In the genomic region with DNA sequence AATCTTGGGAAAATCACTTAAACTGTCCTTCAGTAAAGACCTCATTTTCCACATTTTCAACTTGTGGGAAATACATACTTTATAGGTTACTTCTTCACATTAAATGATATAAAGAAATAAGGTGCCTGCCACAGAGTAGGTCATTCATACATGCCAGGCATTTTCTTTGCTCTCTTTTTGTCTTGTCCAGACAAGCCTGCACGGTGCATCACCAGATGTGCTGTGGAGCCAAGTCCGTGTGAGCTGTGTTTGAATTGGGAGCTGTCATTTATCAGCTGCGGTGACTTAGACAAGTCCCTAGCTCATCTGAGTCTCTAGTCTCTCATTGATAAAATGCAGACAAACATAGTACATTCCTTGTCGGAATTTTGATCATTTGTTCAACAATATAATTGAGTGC, we compare ENCODE assay signal across 26 cellular contexts.
DNase-seq lines count a peak whose midpoint lies in the region; ATAC-seq, FAIRE-seq and TF ChIP-seq lines count a peak whose summit lies in the region.
"Had no signal": no experiment of that assay in that cellular context is flagged by ENCODE, and none has a peak within 500 bp of the region (broad histone marks: within the 10 kb centered on the region; RNA-seq: fewer than 3 reads in every experiment).

No MANE protein-coding gene starts in this region.

- no peak for TF ChIP-seq EP300 in esophagus muscularis mucosa (IDR thresholded peaks at IDR 0.05)

- DNase-seq in MCF 10A (ENCODE audit: unreplicated experiment) (peak; percentile 38), breast epithelium (ENCODE audit: low spot score in 2 of 2) (no peak), bronchial epithelial cell (ENCODE audit: low read depth) (peak; percentile 79), esophagus muscularis mucosa (ENCODE audit: extremely low spot score) (peak; percentile 70), G401 (ENCODE audit: low spot score) (no peak), Right ventricle myocardium inferior (ENCODE audit: missing footprints) (no peak), NCI-H2029 (lab: John Stamatoyannopoulos, UW) (no peak)
- no peak for DNase-seq in activated effector memory CD4-positive, alpha-beta T cell treated with anti-CD3 and anti-CD28 coated beads, Interleukin-2, amount 50 U/mL, for 16 hours
- DNase-seq: Caco-2; CD4-positive, CD25-positive, alpha-beta regulatory T cell; CD8-positive, alpha-beta T cell; DMS 273 treated with DMSO at 0.1 percent for 48 hours; DMS79; EL; GF-D8; H9 had no signal

- no peak overlapping the region for H3K4me3 Mint-ChIP-seq in MCF 10A (ENCODE audit: unreplicated experiment)
- H3K4me3 Mint-ChIP-seq: B cell; CD4-positive, CD25-positive, alpha-beta regulatory T cell; CD8-positive, alpha-beta T cell; GM23338; H9 had no signal

- CTCF ChIA-PET in MCF 10A (lab: Yijun Ruan, JAX), result interaction anchor here (0.7 to 2.2 kb wide), 4 partner anchors 10 to 270 kb away, joined by 3 to 6 read pairs (median 4); no protein-coding TSS in a partner anchor

- in situ Hi-C loops in G401 (cut with HindIII; ENCODE audit: low sequenced_read_pairs), result no loop called here

- POLR2A ChIA-PET in MCF 10A (lab: Yijun Ruan, JAX), result no interaction called here

- H3K27me3 Mint-ChIP-seq in MCF 10A (ENCODE audit: insufficient read depth, unreplicated experiment), result no peaks in the 10 kb centered on the region
- H3K27me3 Mint-ChIP-seq: B cell; CD4-positive, CD25-positive, alpha-beta regulatory T cell had no signal

- intact Hi-C loops in MCF 10A (cut with micrococcal nuclease), result no loop called here
- intact Hi-C loops in breast epithelium (cut with DNase I; ENCODE audit: low total_unique reads), result no loop called here
- intact Hi-C loops in esophagus muscularis mucosa (cut with DNase I), result no loop called here
- intact Hi-C loops in Right ventricle myocardium inferior (cut with DNase I), result no loop called here

- FAIRE-seq in bronchial epithelial cell (lab: Jason Lieb, UNC), result no peak
- FAIRE-seq: A204.1, D721Med, GM12891, GM18507 had no signal

- H3K36me3 Mint-ChIP-seq in MCF 10A (ENCODE audit: insufficient read depth, unreplicated experiment), result no peaks in the 10 kb centered on the region
- H3K36me3 Mint-ChIP-seq: CD4-positive, CD25-positive, alpha-beta regulatory T cell; CD8-positive, alpha-beta T cell had no signal

- H3K9me3 ChIP-seq in breast epithelium (no peaks in the 10 kb centered on the region), esophagus muscularis mucosa (no peaks in the 10 kb centered on the region)
- H3K9me3 ChIP-seq: BLaER1, Caco-2 had no signal

- TF ChIP-seq CTCF in MCF 10A (IDR thresholded peaks at IDR 0.05; ENCODE audit: unreplicated experiment) (no peak), breast epithelium (IDR thresholded peaks at IDR 0.05) (no peak), bronchial epithelial cell (IDR thresholded peaks at IDR 0.05; ENCODE audit: insufficient read depth, low read length, severe bottlenecking) (no peak), esophagus muscularis mucosa (IDR thresholded peaks at IDR 0.05) (no peak)

- H3K4me1 ChIP-seq in breast epithelium (no peaks in the 10 kb centered on the region), esophagus muscularis mucosa (no peaks in the 10 kb centered on the region)
- H3K4me1 ChIP-seq: BLaER1, Caco-2 had no signal

- no peaks in the 10 kb centered on the region for H3K36me3 ChIP-seq in breast epithelium
- H3K36me3 ChIP-seq in bronchial epithelial cell (ENCODE audit: control insufficient read depth, insufficient read depth, low read length), result no peaks in the 10 kb centered on the region
- no peaks in the 10 kb centered on the region for H3K36me3 ChIP-seq in esophagus muscularis mucosa
- H3K36me3 ChIP-seq: BLaER1 had no signal

- WGBS in esophagus muscularis mucosa, result 78% methylated on average over 4 of the region's 4 CpGs

- H3K4me3 ChIP-seq in breast epithelium (no peak overlapping the region), bronchial epithelial cell (ENCODE audit: low read depth, low read length) (no peak overlapping the region), esophagus muscularis mucosa (no peak overlapping the region)
- H3K4me3 ChIP-seq: BLaER1, GM23338 had no signal

- TF ChIP-seq POLR2A in breast epithelium (IDR thresholded peaks at IDR 0.05) (no peak), esophagus muscularis mucosa (IDR thresholded peaks at IDR 0.05; ENCODE audit: low read depth) (no peak)

- H3K4me1 Mint-ChIP-seq in MCF 10A (ENCODE audit: insufficient read depth, unreplicated experiment), result peaks cover 21% of the 10 kb centered on the region
- H3K4me1 Mint-ChIP-seq: B cell; CD4-positive, CD25-positive, alpha-beta regulatory T cell; H9 had no signal

- H3K27me3 ChIP-seq in breast epithelium, result no peaks in the 10 kb centered on the region
- no peaks in the 10 kb centered on the region for H3K27me3 ChIP-seq in bronchial epithelial cell (ENCODE audit: control insufficient read depth, insufficient read depth, low read length)
- no peaks in the 10 kb centered on the region for H3K27me3 ChIP-seq in esophagus muscularis mucosa
- H3K27me3 ChIP-seq: BLaER1 had no signal

- H3K9me3 Mint-ChIP-seq in MCF 10A (ENCODE audit: unreplicated experiment), result no peaks in the 10 kb centered on the region
- H3K9me3 Mint-ChIP-seq: CD8-positive, alpha-beta T cell; GM23338; H9 had no signal

- H3K27ac Mint-ChIP-seq in MCF 10A (ENCODE audit: low read depth, unreplicated experiment), result peak overlapping the region; percentile 36
- H3K27ac Mint-ChIP-seq: B cell; CD4-positive, CD25-positive, alpha-beta regulatory T cell; CD8-positive, alpha-beta T cell; GM23338; H9 had no signal

- no TSS peak for BruUV-seq in MCF 10A (replicated peaks; lab: Mats Ljungman, UMichigan)

- no peak overlapping the region for H3K27ac ChIP-seq in breast epithelium
- no peak overlapping the region for H3K27ac ChIP-seq in esophagus muscularis mucosa (replicated peaks in 1 of 4)
- H3K27ac ChIP-seq: 22Rv1, BLaER1, C4-2B had no signal

- no peak for ATAC-seq in Right ventricle myocardium inferior
- ATAC-seq: CD8-positive, alpha-beta T cell; GM23338; HCT116 had no signal

Comparison
In these comparisons a context has a peak if more than half of its experiments do, and no peak if none do; other contexts are left out.
1. DNase-seq: peak in MCF 10A (single experiment), bronchial epithelial cell (single experiment) and esophagus muscularis mucosa (single experiment); none in breast epithelium (0 of 2), G401 (single experiment), Right ventricle myocardium inferior (single experiment), NCI-H2029 (single experiment) and activated effector memory CD4-positive, alpha-beta T cell treated with anti-CD3 and anti-CD28 coated beads, Interleukin-2, amount 50 U/mL, for 16 hours (single experiment).